ENCODE assay signal across 15 cellular contexts in genomic region chr11:117830674-117831351, GRCh38. TPM values are rescaled to one million over a fixed set of nuclear protein-coding genes. Genes with fewer than 3 reads are reported as not detected.
DNase-seq lines count a peak whose midpoint lies in the region; ATAC-seq and TF ChIP-seq lines count a peak whose summit lies in the region.
"Had no signal": no experiment of that assay in that cellular context is flagged by ENCODE, and none has a peak within 500 bp of the region (broad histone marks: within the 10 kb centered on the region; RNA-seq: fewer than 3 reads in every experiment).

No MANE protein-coding gene starts in this region.

- no peaks in the 10 kb centered on the region for H3K27me3 ChIP-seq in Peyer's patch

- no peak overlapping the region for H3K27ac ChIP-seq in Peyer's patch
- H3K27ac ChIP-seq: lower lobe of right lung had no signal

- H3K36me3 Mint-ChIP-seq in activated T-cell treated with anti-CD3 and anti-CD28 coated beads, Interleukin-2, amount 50 U/mL, for 24 hours (ENCODE audit: low read depth) = no peaks in the 10 kb centered on the region
- no peaks in the 10 kb centered on the region for H3K36me3 Mint-ChIP-seq in activated T-cell treated with anti-CD3 and anti-CD28 coated beads, Interleukin-2, amount 50 U/mL, for 4 hours (ENCODE audit: insufficient read depth)
- H3K36me3 Mint-ChIP-seq in effector memory CD8-positive, alpha-beta T cell (ENCODE audit: insufficient read depth) = peaks cover 6% of the 10 kb centered on the region
- H3K36me3 Mint-ChIP-seq: IgD-negative memory B cell had no signal

- no peaks in the 10 kb centered on the region for H3K27me3 Mint-ChIP-seq in activated T-cell treated with anti-CD3 and anti-CD28 coated beads, Interleukin-2, amount 50 U/mL, for 24 hours
- H3K27me3 Mint-ChIP-seq in activated T-cell treated with anti-CD3 and anti-CD28 coated beads, Interleukin-2, amount 50 U/mL, for 4 hours (ENCODE audit: low read depth) = no peaks in the 10 kb centered on the region
- peaks cover 0 to 8% of the 10 kb centered on the region in 2 donors for H3K27me3 Mint-ChIP-seq in effector memory CD8-positive, alpha-beta T cell
- H3K27me3 Mint-ChIP-seq in stimulated activated naive CD8-positive, alpha-beta T cell treated with anti-CD3 and anti-CD28 coated beads, Interleukin-15, amount 100 ng/mL, for 72 hours = no peaks in the 10 kb centered on the region

- peak overlapping the region; percentile 60 for H3K27ac Mint-ChIP-seq in activated T-cell treated with anti-CD3 and anti-CD28 coated beads, Interleukin-2, amount 50 U/mL, for 24 hours
- H3K27ac Mint-ChIP-seq in effector memory CD8-positive, alpha-beta T cell = peak overlapping the region; percentile 90 to 92
- peak overlapping the region; percentile 88 to 91 for H3K27ac Mint-ChIP-seq in stimulated activated naive CD8-positive, alpha-beta T cell treated with anti-CD3 and anti-CD28 coated beads, Interleukin-15, amount 100 ng/mL, for 72 hours

- TF ChIP-seq POLR2A in Peyer's patch (IDR thresholded peaks at IDR 0.05) (no peak), erythroblast (IDR thresholded peaks at IDR 0.05; ENCODE audit: low read length) (no peak)

- no peak overlapping the region for H3K4me3 Mint-ChIP-seq in activated T-cell treated with anti-CD3 and anti-CD28 coated beads, Interleukin-2, amount 50 U/mL, for 24 hours
- no peak overlapping the region for H3K4me3 Mint-ChIP-seq in activated T-cell treated with anti-CD3 and anti-CD28 coated beads, Interleukin-2, amount 50 U/mL, for 4 hours
- H3K4me3 Mint-ChIP-seq in effector memory CD8-positive, alpha-beta T cell = peak overlapping the region; percentile 37 to 68
- peak overlapping the region; percentile 56 to 58 for H3K4me3 Mint-ChIP-seq in stimulated activated naive CD8-positive, alpha-beta T cell treated with anti-CD3 and anti-CD28 coated beads, Interleukin-15, amount 100 ng/mL, for 72 hours
- H3K4me3 Mint-ChIP-seq: IgD-negative memory B cell had no signal

- H3K4me1 Mint-ChIP-seq in activated T-cell treated with anti-CD3 and anti-CD28 coated beads, Interleukin-2, amount 50 U/mL, for 24 hours (ENCODE audit: low read depth) = peaks cover 42% of the 10 kb centered on the region
- H3K4me1 Mint-ChIP-seq in activated T-cell treated with anti-CD3 and anti-CD28 coated beads, Interleukin-2, amount 50 U/mL, for 4 hours (ENCODE audit: low read depth) = peaks cover 44% of the 10 kb centered on the region
- H3K4me1 Mint-ChIP-seq in effector memory CD8-positive, alpha-beta T cell (ENCODE audit: low read depth in 2 of 2) = peaks cover 28 to 40% of the 10 kb centered on the region in 2 donors
- peaks cover 58% of the 10 kb centered on the region for H3K4me1 Mint-ChIP-seq in stimulated activated naive CD8-positive, alpha-beta T cell treated with anti-CD3 and anti-CD28 coated beads, Interleukin-15, amount 100 ng/mL, for 72 hours

- no peaks in the 10 kb centered on the region for H3K9me3 ChIP-seq in Peyer's patch
- H3K9me3 ChIP-seq: HAP-1, lower lobe of right lung had no signal

- TF ChIP-seq CTCF in Peyer's patch (IDR thresholded peaks at IDR 0.05) = no peak

- no peak for ATAC-seq in activated T-cell treated with anti-CD3 and anti-CD28 coated beads, Interleukin-2, amount 50 U/mL, for 4 hours
- ATAC-seq in effector memory CD8-positive, alpha-beta T cell (replicated peaks) = no peak
- ATAC-seq in stimulated activated naive CD8-positive, alpha-beta T cell treated with anti-CD3 and anti-CD28 coated beads, Interleukin-15, amount 100 ng/mL, for 72 hours = no peak
- no peak for ATAC-seq in GM19328 (IDR thresholded peaks at IDR 0.05; ENCODE audit: unreplicated experiment)
- ATAC-seq: lower lobe of right lung had no signal

- no peaks in the 10 kb centered on the region for H3K36me3 ChIP-seq in Peyer's patch
- H3K36me3 ChIP-seq: HAP-1, lower lobe of right lung had no signal

- H3K4me1 ChIP-seq in Peyer's patch = peaks cover 0 to 26% (median 14%) of the 10 kb centered on the region in 4 donors
- H3K4me1 ChIP-seq: HAP-1 had no signal

- no peak overlapping the region for H3K4me3 ChIP-seq in Peyer's patch
- H3K4me3 ChIP-seq: HAP-1, lower lobe of right lung had no signal

- H3K9me3 Mint-ChIP-seq in activated T-cell treated with anti-CD3 and anti-CD28 coated beads, Interleukin-2, amount 50 U/mL, for 24 hours = no peaks in the 10 kb centered on the region
- no peaks in the 10 kb centered on the region for H3K9me3 Mint-ChIP-seq in activated T-cell treated with anti-CD3 and anti-CD28 coated beads, Interleukin-2, amount 50 U/mL, for 4 hours
- no peaks in the 10 kb centered on the region for H3K9me3 Mint-ChIP-seq in effector memory CD8-positive, alpha-beta T cell
- H3K9me3 Mint-ChIP-seq in stimulated activated naive CD8-positive, alpha-beta T cell treated with anti-CD3 and anti-CD28 coated beads, Interleukin-15, amount 100 ng/mL, for 72 hours = no peaks in the 10 kb centered on the region

- no peak for DNase-seq in activated T-cell treated with anti-CD3 and anti-CD28 coated beads, Interleukin-2, amount 50 U/mL, for 24 hours
- no peak for DNase-seq in activated T-cell treated with anti-CD3 and anti-CD28 coated beads, Interleukin-2, amount 50 U/mL, for 4 hours
- DNase-seq in Peyer's patch (peak in 2 of 3 donors; percentile 14 to 41), NCI-H748 (lab: John Stamatoyannopoulos, UW; ENCODE audit: unreplicated experiment) (no peak), erythroblast (lab: John Stamatoyannopoulos, UW) (no peak)
- DNase-seq in effector memory CD8-positive, alpha-beta T cell = no peak
- DNase-seq in stimulated activated naive CD8-positive, alpha-beta T cell treated with anti-CD3 and anti-CD28 coated beads, Interleukin-15, amount 100 ng/mL, for 72 hours = no peak
- DNase-seq: GF-D8, lower lobe of right lung, NCI-H1930 had no signal

RNA-seq across cellular contexts. Expression of gene FXYD2, which starts 6.3 kb away (rescaled TPM):
- total RNA-seq in activated T-cell treated with anti-CD3 and anti-CD28 coated beads, Interleukin-2, amount 50 U/mL, for 4 hours = under 1 TPM; 0.63 to 0.66 (median 0.63) TPM
- total RNA-seq in Peyer's patch = 1 to 10 TPM in 1 of 4 donors, under 1 TPM in 1, not detected in 2; 0.67 to 1.7 TPM
- total RNA-seq: OCI-LY7 had no signal

RNA-seq across cellular contexts. Expression of gene DSCAML1, which starts 33.8 kb away (rescaled TPM):
- total RNA-seq in activated T-cell treated with anti-CD3 and anti-CD28 coated beads, Interleukin-2, amount 50 U/mL, for 4 hours = not detected
- total RNA-seq in Peyer's patch = 1 to 10 TPM in 2 of 4 donors, under 1 TPM in 2; 0.18 to 5.8 (median 2.9) TPM
- total RNA-seq: OCI-LY7 had no signal

RNA-seq across cellular contexts. Expression of gene FXYD6, which starts 45.6 kb away (rescaled TPM):
- total RNA-seq in activated T-cell treated with anti-CD3 and anti-CD28 coated beads, Interleukin-2, amount 50 U/mL, for 4 hours = under 1 TPM in 2 of 3 donors, not detected in 1; 0.16 to 0.38 TPM
- total RNA-seq in Peyer's patch = 10 to 100 TPM in 3 of 4 donors, 1 to 10 TPM in 1; 5.1 to 41.3 (median 14.0) TPM
- total RNA-seq: OCI-LY7; T-helper 2 cell treated with Interferon-gamma antibody and Interleukin-4, amounts not matched to agents 100 ng/mL and 5 ng/mL, for 36 hours had no signal

Comparison
In these comparisons a context has a peak if more than half of its experiments do, and no peak if none do; other contexts are left out.
1. DNase-seq: peak in Peyer's patch (2 of 3); none in activated T-cell treated with anti-CD3 and anti-CD28 coated beads, Interleukin-2, amount 50 U/mL, for 24 hours (single experiment), activated T-cell treated with anti-CD3 and anti-CD28 coated beads, Interleukin-2, amount 50 U/mL, for 4 hours (single experiment), effector memory CD8-positive, alpha-beta T cell (0 of 3), stimulated activated naive CD8-positive, alpha-beta T cell treated with anti-CD3 and anti-CD28 coated beads, Interleukin-15, amount 100 ng/mL, for 72 hours (0 of 2), NCI-H748 (single experiment) and erythroblast (0 of 2).
2. H3K4me3 Mint-ChIP-seq: peak in effector memory CD8-positive, alpha-beta T cell (2 of 2) and stimulated activated naive CD8-positive, alpha-beta T cell treated with anti-CD3 and anti-CD28 coated beads, Interleukin-15, amount 100 ng/mL, for 72 hours (2 of 2); none in activated T-cell treated with anti-CD3 and anti-CD28 coated beads, Interleukin-2, amount 50 U/mL, for 24 hours (single experiment) and activated T-cell treated with anti-CD3 and anti-CD28 coated beads, Interleukin-2, amount 50 U/mL, for 4 hours (single experiment).
3. RNA of gene FXYD6, which starts 45.6 kb away (total RNA-seq): 5.1 to 41.3 TPM in Peyer's patch; 0.16 to 0.38 TPM in activated T-cell treated with anti-CD3 and anti-CD28 coated beads, Interleukin-2, amount 50 U/mL, for 4 hours; every median in the first group is over 4 times any median in the second.
4. Peak in every context shown above with its lines, with median percentiles within 50 percentile points of each other: H3K27ac Mint-ChIP-seq.